ENCODE assay signal across 8 cellular contexts in genomic region chr5:96963267-96963666, GRCh38. TPM values are rescaled to one million over a fixed set of nuclear protein-coding genes. Genes with fewer than 3 reads are reported as not detected.
DNase-seq lines count a peak whose midpoint lies in the region; ATAC-seq, FAIRE-seq and TF ChIP-seq lines count a peak whose summit lies in the region.

No MANE protein-coding gene starts in this region.

- peaks cover 6% of the 10 kb centered on the region for H3K9me3 Mint-ChIP-seq in activated naive CD8-positive, alpha-beta T cell treated with anti-CD3 and anti-CD28 coated beads, Interleukin-2, amount 50 U/mL, for 24 hours
- no peaks in the 10 kb centered on the region for H3K9me3 Mint-ChIP-seq in Calu3 (ENCODE audit: low read depth, unreplicated experiment)

- H3K9me2 ChIP-seq in PC-9 (ENCODE audit: insufficient read depth): 0 out of 2 replicates have a peak, but pooled peaks cover 6% of the 10 kb centered on the region

- H3K4me3 ChIP-seq in PC-9: no peak overlapping the region

- DNase-seq in DMS 273 treated with DMSO at 0.1 percent for 48 hours (lab: John Stamatoyannopoulos, UW) (peak; percentile 79), KBM-7 (peak; percentile 67), Calu3 (no peak), DMS53 treated with DMSO at 0.1 percent for 48 hours (lab: John Stamatoyannopoulos, UW; ENCODE audit: unreplicated experiment) (no peak), PC-9 (no peak)
- DNase-seq in activated naive CD8-positive, alpha-beta T cell treated with anti-CD3 and anti-CD28 coated beads, Interleukin-2, amount 50 U/mL, for 24 hours: no peak

- peak; percentile 88 for FAIRE-seq in islet of Langerhans (lab: Jason Lieb, UNC)

- no peaks in the 10 kb centered on the region for H3K79me2 ChIP-seq in PC-9 (ENCODE audit: low read depth)

- TF ChIP-seq CTCF in Calu3 (IDR thresholded peaks at IDR 0.05; ENCODE audit: unreplicated experiment): no peak
- TF ChIP-seq CTCF in PC-9 (conservative IDR thresholded peaks at IDR 0.05): no peak

- H4K20me1 ChIP-seq in PC-9 (ENCODE audit: insufficient read depth): no peaks in the 10 kb centered on the region

- POLR2A ChIA-PET in PC-9 (lab: Charles Lee; ENCODE audit: unreplicated experiment): no interaction called here

- no peaks in the 10 kb centered on the region for H3K9me3 ChIP-seq in PC-9 (ENCODE audit: insufficient read depth, low read depth)

- no TSS peak for BruUV-seq in Calu3 (replicated peaks; lab: Mats Ljungman, UMichigan)
- BruUV-seq in PC-9 (replicated peaks; lab: Mats Ljungman, UMichigan): no TSS peak

- H3K4me1 Mint-ChIP-seq in activated naive CD8-positive, alpha-beta T cell treated with anti-CD3 and anti-CD28 coated beads, Interleukin-2, amount 50 U/mL, for 24 hours: peaks cover 84% of the 10 kb centered on the region
- peaks cover 16% of the 10 kb centered on the region for H3K4me1 Mint-ChIP-seq in Calu3 (ENCODE audit: low read depth, unreplicated experiment)

- CTCF ChIA-PET in Calu3 (lab: Charles Lee): no interaction called here
- CTCF ChIA-PET in PC-9 (lab: Charles Lee): no interaction called here

- H3K27me3 ChIP-seq in PC-9 (ENCODE audit: insufficient read depth, low read depth): no peaks in the 10 kb centered on the region

- H2AFZ ChIP-seq in PC-9: no peak overlapping the region

- intact Hi-C loops in Calu3 (cut with micrococcal nuclease; ENCODE audit: unreplicated experiment) (no loop called here), PC-9 (cut with micrococcal nuclease; ENCODE audit: unreplicated experiment) (no loop called here)

- peaks cover 6% of the 10 kb centered on the region for H3K36me3 Mint-ChIP-seq in activated naive CD8-positive, alpha-beta T cell treated with anti-CD3 and anti-CD28 coated beads, Interleukin-2, amount 50 U/mL, for 24 hours (ENCODE audit: low read depth)
- H3K36me3 Mint-ChIP-seq in Calu3 (ENCODE audit: insufficient read depth, unreplicated experiment): no peaks in the 10 kb centered on the region

- H3K27ac Mint-ChIP-seq in activated naive CD8-positive, alpha-beta T cell treated with anti-CD3 and anti-CD28 coated beads, Interleukin-2, amount 50 U/mL, for 24 hours: peak overlapping the region; percentile 88
- no peak overlapping the region for H3K27ac Mint-ChIP-seq in Calu3 (ENCODE audit: unreplicated experiment)

- H3K4me3 Mint-ChIP-seq in activated naive CD8-positive, alpha-beta T cell treated with anti-CD3 and anti-CD28 coated beads, Interleukin-2, amount 50 U/mL, for 24 hours: peak overlapping the region; percentile 75
- no peak overlapping the region for H3K4me3 Mint-ChIP-seq in Calu3 (ENCODE audit: low read depth, unreplicated experiment)

- H3F3A ChIP-seq in PC-9 (ENCODE audit: insufficient read depth, low read depth): no peaks in the 10 kb centered on the region; the same call in 1 of the 2 replicates

- H3K27me3 Mint-ChIP-seq in activated naive CD8-positive, alpha-beta T cell treated with anti-CD3 and anti-CD28 coated beads, Interleukin-2, amount 50 U/mL, for 24 hours: no peaks in the 10 kb centered on the region
- no peaks in the 10 kb centered on the region for H3K27me3 Mint-ChIP-seq in Calu3 (ENCODE audit: unreplicated experiment)

- no peaks in the 10 kb centered on the region for H3K36me3 ChIP-seq in PC-9 (ENCODE audit: low read depth)

- peak; percentile 34 for ATAC-seq in GM21381 (IDR thresholded peaks at IDR 0.05; ENCODE audit: unreplicated experiment)
- peak; percentile 87 for ATAC-seq in activated naive CD8-positive, alpha-beta T cell treated with anti-CD3 and anti-CD28 coated beads, Interleukin-2, amount 50 U/mL, for 24 hours

- peaks cover 8% of the 10 kb centered on the region for H3K4me1 ChIP-seq in PC-9 (replicated peaks; ENCODE audit: insufficient read depth)

- no peak overlapping the region for H3K4me2 ChIP-seq in PC-9

- in situ Hi-C loops in KBM-7 (cut with MboI; ENCODE audit: low pct_unique_long_range_greater_than_20kb, low sequenced_read_pairs): no loop called here

- no peak overlapping the region for H3K27ac ChIP-seq in PC-9

RNA-seq across cellular contexts. Expression of gene LNPEP, which starts 27.4 kb away (rescaled TPM):
- total RNA-seq in Calu3 (2022) (76.0 and 85.5 TPM in 2 replicates), PC-9 (2021) (15.6 and 18.8 TPM in 2 replicates)

Comparison
In these comparisons a context has a peak if more than half of its experiments do, and no peak if none do; other contexts are left out.
1. DNase-seq: peak in DMS 273 treated with DMSO at 0.1 percent for 48 hours (single experiment) and KBM-7 (single experiment); none in activated naive CD8-positive, alpha-beta T cell treated with anti-CD3 and anti-CD28 coated beads, Interleukin-2, amount 50 U/mL, for 24 hours (single experiment), Calu3 (single experiment), DMS53 treated with DMSO at 0.1 percent for 48 hours (single experiment) and PC-9 (0 of 2).